1 cellular context compared by ENCODE assay signal in the genomic region with DNA sequence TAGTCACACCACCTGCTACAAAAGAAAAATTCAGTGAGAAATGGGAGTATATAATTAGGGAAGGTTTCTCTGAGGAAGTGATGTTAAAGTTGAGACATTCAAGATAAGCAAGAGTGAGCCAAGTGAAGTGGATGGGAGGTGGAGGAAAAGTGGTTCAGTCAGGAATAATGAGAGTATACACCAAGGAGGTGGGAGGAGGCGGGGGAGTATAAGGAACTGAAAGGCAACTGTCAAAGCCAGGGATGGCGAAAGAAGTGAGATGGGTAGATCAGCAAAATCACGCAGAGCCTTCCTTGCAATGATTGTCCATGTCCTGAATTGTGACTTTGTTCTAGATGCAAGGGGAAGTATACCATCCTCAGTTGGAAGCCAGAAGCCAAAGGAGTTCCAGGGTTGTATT.
TF ChIP-seq lines count a peak whose summit lies in the region.

No MANE protein-coding gene starts in this region.

TF ChIP-seq in HEK293, 187 proteins besides CTCF, POLR2A, EP300 and RAD21 (continued from another document):
- TF ChIP-seq ZNF114 (tag by site-specific recombination; IDR thresholded peaks at IDR 0.05) (no peak), ZNF548 (tag by site-specific recombination; IDR thresholded peaks at IDR 0.05) (no peak), HOXD13 (CRISPR knock-in tag; IDR thresholded peaks at IDR 0.05; ENCODE audit: borderline replicate concordance) (no peak), EGR2 (tag by site-specific recombination; IDR thresholded peaks at IDR 0.05; ENCODE audit: low read depth) (peak; percentile 51), ZNF843 (tag by site-specific recombination; IDR thresholded peaks at IDR 0.05) (no peak), ZNF677 (tag by site-specific recombination; IDR thresholded peaks at IDR 0.05) (no peak), TCF7L2 (IDR thresholded peaks at IDR 0.05; ENCODE audit: borderline replicate concordance, low read depth, low read length) (no peak), ZBTB48 (tag by site-specific recombination; IDR thresholded peaks at IDR 0.05) (no peak), ZNF140 (tag by site-specific recombination; IDR thresholded peaks at IDR 0.05) (no peak), ZNF366 (tag by site-specific recombination; conservative IDR thresholded peaks at IDR 0.05) (no peak), SP7 (tag by site-specific recombination; IDR thresholded peaks at IDR 0.05) (peak; percentile 58)
TF ChIP-seq in HEK293: peak in this region for 5.
